ENCODE assay signal across 23 cellular contexts in genomic region chr1:1988061-1988945, GRCh38. TPM values are rescaled to one million over a fixed set of nuclear protein-coding genes. Genes with fewer than 3 reads are reported as not detected.
DNase-seq lines count a peak whose midpoint lies in the region; ATAC-seq, FAIRE-seq and TF ChIP-seq lines count a peak whose summit lies in the region.
"Had no signal": no experiment of that assay in that cellular context is flagged by ENCODE, and none has a peak within 500 bp of the region (broad histone marks: within the 10 kb centered on the region; RNA-seq: fewer than 3 reads in every experiment).

No MANE protein-coding gene starts in this region.

- H3K4me2 ChIP-seq in SK-N-SH (no peak overlapping the region), H1 (ENCODE audit: insufficient read depth in 1 of 2, low read depth in 2 of 2, low read length in 2 of 2) (no peak overlapping the region)
- H3K4me2 ChIP-seq: BLaER1, KMS-11 had no signal

- H2BK120ac ChIP-seq in H1 (replicated peaks; ENCODE audit: low read depth, low read length) = no peak overlapping the region

- H4K20me1 ChIP-seq in SK-N-SH (ENCODE audit: insufficient read depth) (no peaks in the 10 kb centered on the region), H1 (replicated peaks in 1 of 2; ENCODE audit: control insufficient read depth in 1 of 2, insufficient read depth in 2 of 2, low read length in 2 of 2) (no peaks in the 10 kb centered on the region)
- H4K20me1 ChIP-seq: BLaER1 had no signal

- DNase-seq in SK-N-SH (peak; percentile 41), H7 (peak; percentile 71), H1 (ENCODE audit: low read depth in 1 of 2, low spot score in 2 of 2) (no peak), nephron progenitor cell (no peak), Right ventricle myocardium inferior (ENCODE audit: missing footprints) (no peak), posterior vena cava (ENCODE audit: low spot score) (no peak), GM13977 (ENCODE audit: low spot score) (no peak)
- DNase-seq: CD4-positive, alpha-beta memory T cell; COR-L47; GOT3; MM.1S; NCI-H2029; NCI-H2227 treated with DMSO at 0.1 percent for 48 hours; NCI-H510A; NCI-H774 had no signal

- H3K23me2 ChIP-seq in H1 (ENCODE audit: low read depth, low read length) = no peaks in the 10 kb centered on the region

- CTCF ChIA-PET in SK-N-SH (lab: Yijun Ruan, JAX) = interaction anchor here (0.6 to 1.0 kb wide), 5 partner anchors 9 to 56 kb away, joined by 3 to 5 read pairs (median 3); no protein-coding TSS in a partner anchor
- CTCF ChIA-PET in H1 (lab: Charles Lee; ENCODE audit: partially characterized antibody) = interaction anchor here (0.8 to 3.1 kb wide), 7 partner anchors 9 to 65 kb away, joined by 3 to 14 read pairs (median 5); no protein-coding TSS in a partner anchor

- H3K23ac ChIP-seq in H1 (ENCODE audit: insufficient read length) = no peak overlapping the region

- POLR2A ChIA-PET in SK-N-SH (lab: Yijun Ruan, JAX) (no interaction called here), H1 (lab: Charles Lee; ENCODE audit: partially characterized antibody) (no interaction called here)

- intact Hi-C loops in Right ventricle myocardium inferior (cut with DNase I) = no loop called here
- intact Hi-C loops in posterior vena cava (cut with DNase I) = no loop called here

- no peaks in the 10 kb centered on the region for H3K36me3 Mint-ChIP-seq in nephron progenitor cell (ENCODE audit: low read depth)
- H3K36me3 Mint-ChIP-seq: CD4-positive, alpha-beta memory T cell had no signal

- H3K9me3 ChIP-seq in SK-N-SH = no peaks in the 10 kb centered on the region
- no peaks in the 10 kb centered on the region for H3K9me3 ChIP-seq in H1 (ENCODE audit: insufficient read depth in 2 of 2, low read depth in 1 of 2, low read length in 1 of 2)
- H3K9me3 ChIP-seq: BLaER1 had no signal

- H3K4me1 ChIP-seq in SK-N-SH (ENCODE audit: control insufficient read depth in 1 of 2, insufficient read depth in 2 of 2, low read depth in 1 of 2, low read length in 1 of 2) (peaks cover 0 to under 1% of the 10 kb centered on the region in 2 experiments; a peak in 1 of 4 replicates), H1 (replicated peaks in 1 of 4; ENCODE audit: control insufficient read depth in 3 of 4, insufficient read depth in 4 of 4, low read length in 3 of 4) (peaks cover 0 to 3% (median 0%) of the 10 kb centered on the region in 4 experiments; a peak in 2 of 7 replicates)

- no peaks in the 10 kb centered on the region for H3K27me3 ChIP-seq in SK-N-SH (ENCODE audit: insufficient read depth)
- H3K27me3 ChIP-seq in H7 (ENCODE audit: control insufficient read depth, insufficient read depth, low read length) = no peaks in the 10 kb centered on the region
- H3K27me3 ChIP-seq in H1 (replicated peaks in 1 of 4; ENCODE audit: control insufficient read depth in 3 of 4, extremely low read depth in 1 of 4, insufficient read depth in 3 of 4, low read length in 3 of 4) = no peaks in the 10 kb centered on the region
- H3K27me3 ChIP-seq: BLaER1 had no signal

- ATAC-seq in SK-N-SH treated with all-trans-retinoic acid at 6 μM for 48 hours (no peak), Right ventricle myocardium inferior (no peak)

- peaks cover 54% of the 10 kb centered on the region for H3K4me1 Mint-ChIP-seq in nephron progenitor cell

- H3K9me2 ChIP-seq in SK-N-SH = no peaks in the 10 kb centered on the region

- H3K27me3 Mint-ChIP-seq in nephron progenitor cell (ENCODE audit: low read depth, poor library complexity) = peaks cover 7% of the 10 kb centered on the region

- H2BK15ac ChIP-seq in H1 (ENCODE audit: low read length) = no peak overlapping the region

- no peak overlapping the region for H3K18ac ChIP-seq in H1 (ENCODE audit: extremely low read depth, low read length)

- H3K27ac ChIP-seq in SK-N-SH (ENCODE audit: low read depth in 2 of 2, low read length in 1 of 2) (no peak overlapping the region), H1 (ENCODE audit: low read depth, low read length) (no peak overlapping the region)
- H3K27ac ChIP-seq: BLaER1, KMS-11 had no signal

- no peak for TF ChIP-seq POLR2A in H1 (IDR thresholded peaks at IDR 0.05; ENCODE audit: control extremely low read depth in 1 of 2, low read depth in 2 of 2, low read length in 2 of 2)

- FAIRE-seq in H1 (lab: Jason Lieb, UNC) = no peak
- FAIRE-seq: HTR-8/SVneo, RCC 7860 had no signal

- peak overlapping the region; percentile 96 for H3K27ac Mint-ChIP-seq in nephron progenitor cell
- H3K27ac Mint-ChIP-seq: CD4-positive, alpha-beta memory T cell had no signal

- H3K9ac ChIP-seq in SK-N-SH = no peak overlapping the region
- H3K9ac ChIP-seq in H1 (replicated peaks in 1 of 4; ENCODE audit: extremely low read depth in 1 of 4, low read depth in 3 of 4, low read length in 3 of 4) = no peak overlapping the region
- H3K9ac ChIP-seq: BLaER1, KMS-11 had no signal

- no peaks in the 10 kb centered on the region for H3K9me3 Mint-ChIP-seq in nephron progenitor cell

- H3K36me3 ChIP-seq in SK-N-SH (replicated peaks in 1 of 2; ENCODE audit: control insufficient read depth in 1 of 2, insufficient read depth in 2 of 2, low read length in 1 of 2) (no peaks in the 10 kb centered on the region), H7 (replicated peaks; ENCODE audit: control insufficient read depth, insufficient read depth, low read length) (no peaks in the 10 kb centered on the region), H1 (ENCODE audit: control insufficient read depth in 2 of 4, insufficient read depth in 4 of 4, low read length in 3 of 4) (no peaks in the 10 kb centered on the region)
- H3K36me3 ChIP-seq: BLaER1 had no signal

- no peak overlapping the region for H4K5ac ChIP-seq in H1 (ENCODE audit: insufficient read length, low read depth, low read length)

- H3K56ac ChIP-seq in H1 (replicated peaks; ENCODE audit: insufficient read length, low read depth, low read length) = no peak overlapping the region

- no peak overlapping the region for H4K91ac ChIP-seq in H1 (replicated peaks; ENCODE audit: insufficient read length, low read length)

- H3K14ac ChIP-seq in H1 (ENCODE audit: insufficient read length) = no peak overlapping the region

- H3K4me3 ChIP-seq in SK-N-SH (ENCODE audit: low read depth in 2 of 2, low read length in 1 of 2) (no peak overlapping the region), H7 (ENCODE audit: insufficient read depth, low read depth, low read length) (no peak overlapping the region), H1 (ENCODE audit: extremely low read depth in 1 of 4, insufficient read depth in 2 of 4, low read depth in 3 of 4, low read length in 4 of 4) (no peak overlapping the region)
- H3K4me3 ChIP-seq: BLaER1 had no signal

- in situ Hi-C loops in GM13977 (cut with MboI; ENCODE audit: low pct_unique_long_range_greater_than_20kb, low sequenced_read_pairs, unreplicated experiment) = no loop called here

- no peak overlapping the region for H2AK5ac ChIP-seq in H1 (ENCODE audit: low read depth, low read length)

- peak overlapping the region; percentile 66 for H3K4me3 Mint-ChIP-seq in nephron progenitor cell

- no peaks in the 10 kb centered on the region for H3K79me1 ChIP-seq in H1 (ENCODE audit: low read depth, low read length)

- TF ChIP-seq EP300 in SK-N-SH (IDR thresholded peaks at IDR 0.05; ENCODE audit: borderline replicate concordance in 1 of 2, low read depth in 1 of 2, low read length in 1 of 2) (no peak), H1 (IDR thresholded peaks at IDR 0.05; ENCODE audit: borderline replicate concordance in 1 of 2, low read depth in 2 of 2, low read length in 2 of 2) (no peak)

- no peaks in the 10 kb centered on the region for H3K79me2 ChIP-seq in SK-N-SH (ENCODE audit: insufficient read depth)
- no peaks in the 10 kb centered on the region for H3K79me2 ChIP-seq in H1 (ENCODE audit: control insufficient read depth in 1 of 2, insufficient read depth in 2 of 2, low read length in 2 of 2)

- TF ChIP-seq RAD21 in SK-N-SH (IDR thresholded peaks at IDR 0.05; ENCODE audit: low read length) (no peak), H1 (IDR thresholded peaks at IDR 0.05 in 1 of 2, conservative IDR thresholded peaks at IDR 0.05 in 1 of 2; ENCODE audit: low read depth in 2 of 2, low read length in 2 of 2) (no peak)

- no peak overlapping the region for H3K4ac ChIP-seq in H1 (replicated peaks; ENCODE audit: insufficient read length, low read depth, low read length)

- H2BK5ac ChIP-seq in H1 (ENCODE audit: low read depth, low read length) = no peak overlapping the region

- 54% methylated on average over 17 of the region's 29 CpGs for WGBS in SK-N-SH (ENCODE audit: low lambda C conversion rate)
- 90% methylated on average over 24 of the region's 29 CpGs; no CpG with 5 or more reads in 1 of the 2 experiments for WGBS in H1 (ENCODE audit: extremely low coverage in 1 of 2, insufficient coverage in 1 of 2, insufficient read length in 1 of 2, insufficient replicate concordance in 2 of 2, low coverage in 1 of 2, low lambda C conversion rate in 2 of 2, missing lambda C conversion rate in 1 of 2), 2 experiments

- H2BK12ac ChIP-seq in H1 (ENCODE audit: low read depth, low read length) = no peak overlapping the region

- peak overlapping the region; percentile 25; the same call in 1 of the 2 replicates for H4K8ac ChIP-seq in H1 (ENCODE audit: extremely low read depth, insufficient read depth, low read length)

- no peak overlapping the region for H2AFZ ChIP-seq in SK-N-SH (ENCODE audit: low read depth)
- no peak overlapping the region for H2AFZ ChIP-seq in H1 (ENCODE audit: low read length)

- H2BK20ac ChIP-seq in H1 (ENCODE audit: low read length) = no peak overlapping the region

- no peak for TF ChIP-seq CTCF in SK-N-SH (IDR thresholded peaks at IDR 0.05)
- no peak for TF ChIP-seq CTCF in H1 (IDR thresholded peaks at IDR 0.05; ENCODE audit: control extremely low read depth in 1 of 3, insufficient read depth in 1 of 3, low read depth in 1 of 3, low read length in 3 of 3)
- TF ChIP-seq CTCF in nephron progenitor cell (IDR thresholded peaks at IDR 0.05) = no peak
- TF ChIP-seq CTCF in GM13977 (IDR thresholded peaks at IDR 0.05; ENCODE audit: extremely low read depth, insufficient read depth, missing control alignments) = no peak

- H3F3A ChIP-seq in SK-N-SH (replicated peaks; ENCODE audit: insufficient read depth) = no peaks in the 10 kb centered on the region

RNA-seq across cellular contexts. Expression of gene CFAP74, which starts 15.3 kb away (rescaled TPM):
- not detected in 2 replicates for polyA plus RNA-seq in SK-N-SH (2012; rRNA removed)
- polyA plus RNA-seq in SK-N-SH (2012; cell fraction: cytosol; rRNA removed) = 0.01 and 0.04 TPM in 2 replicates
- polyA plus RNA-seq in SK-N-SH (2012; cell fraction: nucleus; rRNA removed) = 0.04 and 0.29 TPM in 2 replicates
- not detected in 2 replicates for total RNA-seq in H7 (2014; rRNA removed; shearing (Covaris generic))
- 0.20 and 0.33 TPM in 2 replicates for total RNA-seq in H1 (2021; fragmentation: NEBNext Ultra II Directional; extraction: Animal tissue kit (Norgen Biotek cat#: 25700))
- 0.09 and 0.22 TPM in 2 replicates for polyA plus RNA-seq in H1 (2011; rRNA removed)
- polyA plus RNA-seq in H1 (2011; cell fraction: cytosol; rRNA removed) = 0.14 TPM
- 1.3 TPM for polyA plus RNA-seq in H1 (2011; cell fraction: nucleus; rRNA removed)
- 0.15 to 0.23 TPM (median 0.23 TPM) in 3 of 4 replicates, not detected in the other for polyA plus RNA-seq in H1 (2012, experiment 1 of 2)
- 0.39 TPM for polyA plus RNA-seq in H1 (2012, experiment 2 of 2)
- polyA plus RNA-seq in H1 (2013, experiment 1 of 2) = 0.12 TPM
- polyA plus RNA-seq in H1 (2013, experiment 2 of 2) = 0.06 TPM
- 0.06 and 0.10 TPM in 2 replicates for polyA minus RNA-seq in H1 (2011; rRNA and poly(A)+ RNA removed)
- polyA minus RNA-seq in H1 (2011; cell fraction: cytosol; rRNA and poly(A)+ RNA removed) = not detected
- 0.50 TPM for polyA minus RNA-seq in H1 (2011; cell fraction: nucleus; rRNA and poly(A)+ RNA removed)
- total RNA-seq in Right ventricle myocardium inferior = not detected
- not detected for total RNA-seq in posterior vena cava
- total RNA-seq: A172; CD4-positive, alpha-beta memory T cell; Daoy; G401 had no signal
- polyA plus RNA-seq: CD4-positive, alpha-beta memory T cell had no signal

RNA-seq across cellular contexts. Expression of gene GABRD, which starts 30.8 kb away (rescaled TPM):
- polyA plus RNA-seq in SK-N-SH (2012; rRNA removed) (0.07 and 0.10 TPM in 2 replicates), H1 (2011; rRNA removed) (3.0 and 3.3 TPM in 2 replicates)
- 0.08 and 0.22 TPM in 2 replicates for polyA plus RNA-seq in SK-N-SH (2012; cell fraction: cytosol; rRNA removed)
- 0.11 and 0.12 TPM in 2 replicates for polyA plus RNA-seq in SK-N-SH (2012; cell fraction: nucleus; rRNA removed)
- total RNA-seq in H7 (2014; rRNA removed; shearing (Covaris generic)) = 2.7 and 5.1 TPM in 2 replicates
- 1.8 and 1.9 TPM in 2 replicates for total RNA-seq in H1 (2021; fragmentation: NEBNext Ultra II Directional; extraction: Animal tissue kit (Norgen Biotek cat#: 25700))
- polyA plus RNA-seq in H1 (2011; cell fraction: cytosol; rRNA removed) = 2.9 TPM
- 12.6 TPM for polyA plus RNA-seq in H1 (2011; cell fraction: nucleus; rRNA removed)
- 1.7 to 3.4 TPM (median 2.7 TPM) in 4 replicates for polyA plus RNA-seq in H1 (2012, experiment 1 of 2)
- 3.2 TPM for polyA plus RNA-seq in H1 (2012, experiment 2 of 2)
- polyA plus RNA-seq in H1 (2013, experiment 1 of 2) = 1.6 TPM
- polyA plus RNA-seq in H1 (2013, experiment 2 of 2) = 1.5 TPM
- 2.0 and 2.4 TPM in 2 replicates for polyA minus RNA-seq in H1 (2011; rRNA and poly(A)+ RNA removed)
- 1.8 TPM for polyA minus RNA-seq in H1 (2011; cell fraction: cytosol; rRNA and poly(A)+ RNA removed)
- 1.2 TPM for polyA minus RNA-seq in H1 (2011; cell fraction: nucleus; rRNA and poly(A)+ RNA removed)
- total RNA-seq in Right ventricle myocardium inferior (0.49 TPM), posterior vena cava (under 1 TPM; 0.29 to 0.88 TPM)
- total RNA-seq: CD4-positive, alpha-beta memory T cell; Daoy had no signal
- polyA plus RNA-seq: CD4-positive, alpha-beta memory T cell had no signal

Comparison
In these comparisons a context has a peak if more than half of its experiments do, and no peak if none do; other contexts are left out.
1. DNase-seq: peak in SK-N-SH (single experiment) and H7 (single experiment); none in H1 (0 of 2), nephron progenitor cell (single experiment), Right ventricle myocardium inferior (single experiment), posterior vena cava (single experiment) and GM13977 (single experiment).